ENCODE assay signal across 28 cellular contexts in the genomic region with DNA sequence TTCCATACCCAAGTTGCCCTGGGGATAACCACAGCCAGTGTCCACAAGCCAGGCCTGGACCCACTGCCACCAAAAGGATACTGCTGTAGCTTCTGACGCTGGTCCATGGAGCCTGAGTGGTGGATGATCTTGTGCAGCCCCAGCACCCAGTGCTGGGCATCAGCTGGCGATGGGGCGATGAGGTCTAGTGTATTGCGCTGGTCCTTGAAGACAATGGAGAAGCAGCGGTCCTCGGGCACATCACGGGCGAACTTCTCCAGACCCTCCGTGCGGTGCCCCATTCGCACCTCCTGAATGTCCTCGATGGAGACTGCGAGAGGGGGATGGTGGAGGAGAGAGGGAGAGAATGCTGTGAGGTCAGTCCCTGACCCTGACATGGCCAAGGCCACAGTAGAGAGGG. TPM values are rescaled to one million over a fixed set of nuclear protein-coding genes. Genes with fewer than 3 reads are reported as not detected.
"Had no signal": no experiment of that assay in that cellular context is flagged by ENCODE, and none has a peak within 500 bp of the region (broad histone marks: within the 10 kb centered on the region; RNA-seq: fewer than 3 reads in every experiment).

No MANE protein-coding gene starts in this region.

- H3K27ac ChIP-seq: breast epithelium, epithelial cell of prostate, esophagus squamous epithelium, neutrophil, suprapubic skin, tibial artery, VCaP had no signal

- H3K27ac Mint-ChIP-seq: activated naive CD8-positive, alpha-beta T cell treated with anti-CD3 and anti-CD28 coated beads, Interleukin-2, amount 50 U/mL, for 24 hours; mesothelial cell of epicardium; progenitor cell of endocrine pancreas; T-helper 1 cell treated with Interleukin-12 subunit alpha and Interleukin-12 subunit beta and Interleukin-4 antibody, amounts not matched to agents 30 μg/mL and 1 μg/mL, for 36 hours had no signal

- H3K9me3 ChIP-seq: neutrophil, suprapubic skin, tibial artery had no signal

- H3K4me3 ChIP-seq: breast epithelium, esophagus squamous epithelium, suprapubic skin, tibial artery had no signal

- DNase-seq: activated CD4-positive, alpha-beta T cell treated with anti-CD3 and anti-CD28 coated beads for 4 hours; activated CD4-positive, alpha-beta T cell treated with anti-CD3 and anti-CD28 coated beads, Interleukin-2, amount 50 U/mL, for 4 hours; activated CD8-positive, alpha-beta memory T cell treated with anti-CD3 and anti-CD28 coated beads for 24 hours; activated gamma-delta T cell; activated naive CD4-positive, alpha-beta T cell treated with anti-CD3 and anti-CD28 coated beads, Interleukin-2, amount 50 U/mL, for 16 hours; activated naive CD8-positive, alpha-beta T cell treated with anti-CD3 and anti-CD28 coated beads, Interleukin-2, amount 50 U/mL, for 24 hours; amygdala; central memory CD4-positive, alpha-beta T cell; dermis blood vessel endothelial cell; effector CD4-positive, alpha-beta T cell; esophagus squamous epithelium; foreskin melanocyte; mammary epithelial cell; naive thymus-derived CD8-positive, alpha-beta T cell; stimulated activated CD4-positive, alpha-beta T cell treated with anti-CD3 and anti-CD28 coated beads, Interleukin-15, amount 100 ng/mL, for 24 hours; stimulated activated CD4-positive, alpha-beta T cell treated with anti-CD3 and anti-CD28 coated beads, Interleukin-2, amount 100 ng/mL, for 24 hours; stimulated activated naive CD4-positive, alpha-beta T cell; SW 1271; T-helper 9 cell had no signal

- ATAC-seq: activated naive CD8-positive, alpha-beta T cell treated with anti-CD3 and anti-CD28 coated beads, Interleukin-2, amount 50 U/mL, for 24 hours; naive thymus-derived CD8-positive, alpha-beta T cell had no signal

- H3K4me1 Mint-ChIP-seq: activated naive CD8-positive, alpha-beta T cell treated with anti-CD3 and anti-CD28 coated beads, Interleukin-2, amount 50 U/mL, for 24 hours had no signal

- H3K27me3 ChIP-seq: breast epithelium, esophagus squamous epithelium, neutrophil, suprapubic skin, tibial artery had no signal

- H3K27me3 Mint-ChIP-seq: activated naive CD8-positive, alpha-beta T cell treated with anti-CD3 and anti-CD28 coated beads, Interleukin-2, amount 50 U/mL, for 24 hours; naive thymus-derived CD8-positive, alpha-beta T cell; progenitor cell of endocrine pancreas had no signal

- H3K9me3 Mint-ChIP-seq: activated naive CD8-positive, alpha-beta T cell treated with anti-CD3 and anti-CD28 coated beads, Interleukin-2, amount 50 U/mL, for 24 hours; T-helper 1 cell treated with Interleukin-12 subunit alpha and Interleukin-12 subunit beta and Interleukin-4 antibody, amounts not matched to agents 30 μg/mL and 1 μg/mL, for 36 hours had no signal

- H3K4me1 ChIP-seq: breast epithelium, esophagus squamous epithelium, suprapubic skin, tibial artery had no signal

- H3K4me3 Mint-ChIP-seq: activated naive CD8-positive, alpha-beta T cell treated with anti-CD3 and anti-CD28 coated beads, Interleukin-2, amount 50 U/mL, for 24 hours; mesothelial cell of epicardium; naive thymus-derived CD8-positive, alpha-beta T cell; T-helper 1 cell treated with Interleukin-12 subunit alpha and Interleukin-12 subunit beta and Interleukin-4 antibody, amounts not matched to agents 30 μg/mL and 1 μg/mL, for 36 hours had no signal

RNA-seq across cellular contexts. Expression of a gene that starts 22.6 kb away (rescaled TPM):
- polyA plus RNA-seq: mammary epithelial cell had no signal
